ENCODE assay signal across 1 cellular context in genomic region chr10:121324678-121325213, GRCh38.
TF ChIP-seq lines count a peak whose summit lies in the region.

No MANE protein-coding gene starts in this region.

TF ChIP-seq in SK-N-SH, 30 proteins besides CTCF, POLR2A, EP300 and RAD21 (continued from another document):
- TF ChIP-seq GABPA (IDR thresholded peaks at IDR 0.05; ENCODE audit: low read depth), result no peak
